11 cellular contexts compared by ENCODE assay signal in the genomic region with DNA sequence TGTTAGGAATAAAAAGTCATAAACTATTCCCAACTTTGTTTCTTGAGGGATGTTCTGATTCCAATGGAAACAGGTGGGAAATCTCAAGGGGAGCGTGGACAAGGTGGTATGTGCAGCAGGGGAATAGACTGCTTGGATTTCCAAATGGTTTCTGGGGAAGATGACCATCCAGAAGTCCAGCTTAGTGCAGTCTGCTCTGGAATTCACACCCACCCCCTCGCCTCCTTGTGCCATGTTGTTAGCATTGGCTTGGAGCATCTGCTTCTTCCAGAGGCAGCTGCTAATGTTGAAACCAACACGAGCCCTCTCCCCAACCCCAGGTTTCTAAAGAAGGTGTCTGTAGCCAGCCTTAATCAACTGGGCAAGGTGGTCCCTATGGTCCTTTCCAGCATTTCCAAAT.
"Had no signal": no experiment of that assay in that cellular context is flagged by ENCODE, and none has a peak within 500 bp of the region (broad histone marks: within the 10 kb centered on the region; RNA-seq: fewer than 3 reads in every experiment).

No MANE protein-coding gene starts in this region.

- H3K36me3 ChIP-seq: adrenal gland had no signal

- H3K27me3 ChIP-seq: adrenal gland, body of pancreas, Peyer's patch had no signal

- H3K4me3 Mint-ChIP-seq: activated CD8-positive, alpha-beta T cell treated with anti-CD3 and anti-CD28 coated beads, Interleukin-2, amount 10 ng/mL, durations not matched to agents 7 days and 5 days; activated naive CD8-positive, alpha-beta T cell treated with anti-CD3 and anti-CD28 coated beads, Interleukin-2, amount 10 ng/mL, durations not matched to agents 7 days and 5 days; T-helper 1 cell treated with Interleukin-12 subunit alpha and Interleukin-12 subunit beta and Interleukin-4 antibody, amounts not matched to agents 30 μg/mL and 1 μg/mL, for 36 hours had no signal

- H3K4me1 Mint-ChIP-seq: activated naive CD8-positive, alpha-beta T cell treated with anti-CD3 and anti-CD28 coated beads, Interleukin-2, amount 10 ng/mL, durations not matched to agents 7 days and 5 days had no signal

- H3K9me3 ChIP-seq: adrenal gland, body of pancreas, Peyer's patch had no signal

- DNase-seq: activated naive CD8-positive, alpha-beta T cell treated with anti-CD3 and anti-CD28 coated beads, Interleukin-2, amount 10 ng/mL, durations not matched to agents 7 days and 5 days; NCI-H1048; NCI-H1417 treated with DMSO at 0.1 percent for 48 hours; NCI-H1694; NCI-H2029 treated with DMSO at 0.1 percent for 48 hours had no signal

- H3K27me3 Mint-ChIP-seq: activated naive CD8-positive, alpha-beta T cell treated with anti-CD3 and anti-CD28 coated beads, Interleukin-2, amount 10 ng/mL, durations not matched to agents 7 days and 5 days had no signal

- H3K27ac Mint-ChIP-seq: activated CD8-positive, alpha-beta T cell treated with anti-CD3 and anti-CD28 coated beads, Interleukin-2, amount 10 ng/mL, durations not matched to agents 7 days and 5 days; activated naive CD8-positive, alpha-beta T cell treated with anti-CD3 and anti-CD28 coated beads, Interleukin-2, amount 10 ng/mL, durations not matched to agents 7 days and 5 days; T-helper 1 cell treated with Interleukin-12 subunit alpha and Interleukin-12 subunit beta and Interleukin-4 antibody, amounts not matched to agents 30 μg/mL and 1 μg/mL, for 36 hours had no signal

- H3K9me3 Mint-ChIP-seq: activated naive CD8-positive, alpha-beta T cell treated with anti-CD3 and anti-CD28 coated beads, Interleukin-2, amount 10 ng/mL, durations not matched to agents 7 days and 5 days; T-helper 1 cell treated with Interleukin-12 subunit alpha and Interleukin-12 subunit beta and Interleukin-4 antibody, amounts not matched to agents 30 μg/mL and 1 μg/mL, for 36 hours had no signal

- H3K4me3 ChIP-seq: adrenal gland, body of pancreas, Peyer's patch had no signal

- H3K27ac ChIP-seq: adrenal gland, body of pancreas, Peyer's patch, RWPE1 had no signal
